Comparison of ENCODE assay signal across 10 cellular contexts in the genomic region with DNA sequence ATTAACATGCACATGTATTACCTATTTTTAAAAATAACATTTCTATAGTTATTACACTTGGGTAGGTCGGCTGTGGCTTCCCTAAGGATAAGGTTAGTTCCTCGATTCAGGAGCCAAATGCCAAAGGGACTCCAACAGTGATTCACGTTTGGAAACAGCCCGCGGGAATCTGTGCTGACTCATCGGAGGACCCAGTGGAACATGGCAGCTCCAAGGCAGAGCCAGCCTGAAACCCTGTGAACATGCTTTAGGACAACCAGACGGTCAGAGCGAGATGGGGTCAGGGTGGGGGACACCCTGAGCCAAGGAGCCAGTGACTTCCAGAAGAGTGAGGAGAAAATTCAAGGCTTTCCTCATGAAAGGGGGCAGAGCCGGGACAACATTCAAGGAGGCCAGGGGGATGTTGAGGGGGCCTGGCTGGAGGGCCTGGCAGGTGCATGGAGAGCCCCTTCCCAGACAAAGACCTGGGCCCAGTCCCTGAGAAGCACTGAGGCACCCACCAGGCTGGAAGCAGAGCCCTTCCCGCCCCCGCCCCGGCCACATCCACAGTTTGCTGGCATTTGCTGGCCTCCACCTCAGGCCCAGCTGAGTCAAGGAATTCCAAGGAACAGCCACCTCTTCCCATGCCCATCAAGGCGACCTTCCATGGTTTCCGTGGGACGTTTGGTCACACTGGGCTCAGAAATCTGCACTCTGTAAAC.
DNase-seq lines count a peak whose midpoint lies in the region; TF ChIP-seq lines count a peak whose summit lies in the region.
"Had no signal": no experiment of that assay in that cellular context is flagged by ENCODE, and none has a peak within 500 bp of the region (broad histone marks: within the 10 kb centered on the region; RNA-seq: fewer than 3 reads in every experiment).

No MANE protein-coding gene starts in this region.

- H3K4me1 ChIP-seq in breast epithelium (peaks cover 0 to 7% of the 10 kb centered on the region in 2 donors), spleen (peaks cover 0 to 4% (median 0%) of the 10 kb centered on the region in 6 donors)
- H3K4me1 ChIP-seq: HAP-1 had no signal

- no peaks in the 10 kb centered on the region for H3K36me3 Mint-ChIP-seq in type B pancreatic cell

- H3K4me3 Mint-ChIP-seq in type B pancreatic cell = no peak overlapping the region

- H3K27me3 Mint-ChIP-seq in type B pancreatic cell = no peaks in the 10 kb centered on the region

- intact Hi-C loops in breast epithelium (cut with DNase I; ENCODE audit: low total_unique reads) (no loop called here), spleen (cut with DNase I; ENCODE audit: low total_unique reads) (no loop called here)

- TF ChIP-seq CTCF in breast epithelium (IDR thresholded peaks at IDR 0.05) (no peak), spleen (IDR thresholded peaks at IDR 0.05 in 8 of 11, conservative IDR thresholded peaks at IDR 0.05 in 3 of 11) (no peak), type B pancreatic cell (conservative IDR thresholded peaks at IDR 0.05) (no peak)

- H3K27ac ChIP-seq in breast epithelium = peak overlapping the region; percentile 84 to 97
- peak overlapping the region in 6 of 8 donors; percentile 32 to 71 (median 55) for H3K27ac ChIP-seq in spleen

- no peaks in the 10 kb centered on the region for H3K9me3 Mint-ChIP-seq in type B pancreatic cell

- no peak overlapping the region for H3K27ac Mint-ChIP-seq in type B pancreatic cell

- DNase-seq in HCEC 1CT = peak; percentile 65
- DNase-seq in breast epithelium (ENCODE audit: low spot score in 2 of 2) = peak; percentile 63 to 79
- DNase-seq in kidney tubule cell (ENCODE audit: low spot score) = peak; percentile 51
- no peak for DNase-seq in spleen
- DNase-seq in DMS53 treated with DMSO at 0.1 percent for 48 hours (lab: John Stamatoyannopoulos, UW; ENCODE audit: unreplicated experiment) = no peak
- DNase-seq in activated CD4-positive, alpha-beta T cell treated with anti-CD3 and anti-CD28 coated beads for 1 hour = no peak
- no peak for DNase-seq in cerebellar nuclear complex (lab: John Stamatoyannopoulos, UW)
- DNase-seq in type B pancreatic cell (ENCODE audit: extremely low spot score, unreplicated experiment) = no peak
- DNase-seq: effector CD4-positive, alpha-beta T cell had no signal

- peaks cover 11% of the 10 kb centered on the region for H3K4me1 Mint-ChIP-seq in type B pancreatic cell (ENCODE audit: unreplicated experiment)

- H3K27me3 ChIP-seq in breast epithelium (no peaks in the 10 kb centered on the region), spleen (replicated peaks in 1 of 7) (no peaks in the 10 kb centered on the region)

- H3K9me3 ChIP-seq in breast epithelium = no peaks in the 10 kb centered on the region
- H3K9me3 ChIP-seq in spleen = no peaks in the 10 kb centered on the region

- 68 to 89% (median 86%) methylated on average over 12 to 15 of the region's 15 CpGs for WGBS in spleen, 5 donors

- TF ChIP-seq POLR2A in breast epithelium (IDR thresholded peaks at IDR 0.05) = no peak
- no peak for TF ChIP-seq POLR2A in spleen (IDR thresholded peaks at IDR 0.05)

- H3K4me3 ChIP-seq in breast epithelium = peak overlapping the region in 1 of 3 donors; percentile 37
- H3K4me3 ChIP-seq in spleen = no peak overlapping the region
- H3K4me3 ChIP-seq: HAP-1 had no signal

- H3K36me3 ChIP-seq in breast epithelium (no peaks in the 10 kb centered on the region), spleen (no peaks in the 10 kb centered on the region)
- H3K36me3 ChIP-seq: HAP-1 had no signal

Comparison
In these comparisons a context has a peak if more than half of its experiments do, and no peak if none do; other contexts are left out.
1. DNase-seq: peak in HCEC 1CT (single experiment), breast epithelium (2 of 2) and kidney tubule cell (single experiment); none in spleen (single experiment), DMS53 treated with DMSO at 0.1 percent for 48 hours (single experiment), activated CD4-positive, alpha-beta T cell treated with anti-CD3 and anti-CD28 coated beads for 1 hour (single experiment), cerebellar nuclear complex (0 of 2) and type B pancreatic cell (single experiment).